Comparison of ENCODE assay signal across 1 cellular context in the genomic region with DNA sequence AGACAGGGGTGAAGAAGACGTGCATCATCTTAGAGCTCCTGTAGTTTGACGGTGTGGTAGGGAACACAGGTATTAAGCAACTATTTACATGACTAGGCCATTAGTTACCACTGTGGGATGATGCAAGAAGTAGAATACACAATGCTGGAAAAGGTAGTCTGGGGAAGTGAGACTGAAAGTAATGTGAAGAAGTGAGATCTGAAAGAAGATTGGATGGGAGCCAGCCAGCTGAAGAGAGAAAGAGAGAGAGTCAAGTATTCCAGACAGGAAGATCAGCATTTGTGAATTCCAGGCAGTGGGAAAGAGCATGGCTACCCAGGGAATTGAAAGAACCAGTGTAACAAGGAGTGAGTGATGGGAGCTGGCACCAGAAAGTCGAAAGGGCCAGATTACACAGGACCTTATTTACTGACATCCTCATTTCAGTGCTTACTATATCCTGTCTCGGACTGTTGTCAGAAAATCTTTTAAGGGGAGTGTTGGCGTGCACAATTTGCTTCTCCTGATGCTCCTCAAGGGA.
A peak's percentile ranks its signal among the peaks of the same experiment; 100 is the strongest.
TF ChIP-seq lines count a peak whose summit lies in the region.

No MANE protein-coding gene starts in this region.

TF ChIP-seq in HEK293, 187 proteins besides CTCF, POLR2A, EP300 and RAD21 (continued from another document):
- TF ChIP-seq, protein P1, sequence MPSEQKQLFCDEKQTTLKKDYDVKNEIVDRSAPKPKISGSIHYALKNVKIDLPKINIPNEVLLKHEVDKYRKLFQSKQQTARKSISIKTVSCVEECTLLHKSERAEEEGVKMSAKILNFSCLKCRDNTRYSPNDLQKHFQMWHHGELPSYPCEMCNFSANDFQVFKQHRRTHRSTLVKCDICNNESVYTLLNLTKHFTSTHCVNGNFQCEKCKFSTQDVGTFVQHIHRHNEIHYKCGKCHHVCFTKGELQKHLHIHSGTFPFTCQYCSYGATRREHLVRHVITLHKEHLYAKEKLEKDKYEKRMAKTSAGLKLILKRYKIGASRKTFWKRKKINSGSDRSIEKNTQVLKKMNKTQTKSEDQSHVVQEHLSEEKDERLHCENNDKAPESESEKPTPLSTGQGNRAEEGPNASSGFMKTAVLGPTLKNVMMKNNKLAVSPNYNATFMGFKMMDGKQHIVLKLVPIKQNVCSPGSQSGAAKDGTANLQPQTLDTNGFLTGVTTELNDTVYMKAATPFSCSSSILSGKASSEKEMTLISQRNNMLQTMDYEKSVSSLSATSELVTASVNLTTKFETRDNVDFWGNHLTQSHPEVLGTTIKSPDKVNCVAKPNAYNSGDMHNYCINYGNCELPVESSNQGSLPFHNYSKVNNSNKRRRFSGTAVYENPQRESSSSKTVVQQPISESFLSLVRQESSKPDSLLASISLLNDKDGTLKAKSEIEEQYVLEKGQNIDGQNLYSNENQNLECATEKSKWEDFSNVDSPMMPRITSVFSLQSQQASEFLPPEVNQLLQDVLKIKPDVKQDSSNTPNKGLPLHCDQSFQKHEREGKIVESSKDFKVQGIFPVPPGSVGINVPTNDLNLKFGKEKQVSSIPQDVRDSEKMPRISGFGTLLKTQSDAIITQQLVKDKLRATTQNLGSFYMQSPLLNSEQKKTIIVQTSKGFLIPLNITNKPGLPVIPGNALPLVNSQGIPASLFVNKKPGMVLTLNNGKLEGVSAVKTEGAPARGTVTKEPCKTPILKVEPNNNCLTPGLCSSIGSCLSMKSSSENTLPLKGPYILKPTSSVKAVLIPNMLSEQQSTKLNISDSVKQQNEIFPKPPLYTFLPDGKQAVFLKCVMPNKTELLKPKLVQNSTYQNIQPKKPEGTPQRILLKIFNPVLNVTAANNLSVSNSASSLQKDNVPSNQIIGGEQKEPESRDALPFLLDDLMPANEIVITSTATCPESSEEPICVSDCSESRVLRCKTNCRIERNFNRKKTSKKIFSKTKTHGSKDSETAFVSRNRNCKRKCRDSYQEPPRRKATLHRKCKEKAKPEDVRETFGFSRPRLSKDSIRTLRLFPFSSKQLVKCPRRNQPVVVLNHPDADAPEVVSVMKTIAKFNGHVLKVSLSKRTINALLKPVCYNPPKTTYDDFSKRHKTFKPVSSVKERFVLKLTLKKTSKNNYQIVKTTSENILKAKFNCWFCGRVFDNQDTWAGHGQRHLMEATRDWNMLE (tag by site-specific recombination; conservative IDR thresholded peaks at IDR 0.05; ENCODE audit: low read depth) = 0 out of 2 replicates have a peak, but pooled peaks have one; percentile 17
- TF ChIP-seq ZNF660 (tag by site-specific recombination; IDR thresholded peaks at IDR 0.05) (peak; percentile 73; the same call in 1 of the 2 replicates), ZNF600 (tag by site-specific recombination; IDR thresholded peaks at IDR 0.05) (peak; percentile 51), ZBTB17 (tag by site-specific recombination; IDR thresholded peaks at IDR 0.05) (peak; percentile 70), ZNF335 (tag by site-specific recombination; conservative IDR thresholded peaks at IDR 0.05) (peak; percentile 37; the same call in 1 of the 2 replicates)
TF ChIP-seq in HEK293: peak in this region for 14.
